Comparison of ENCODE assay signal across 18 cellular contexts in genomic region chr11:12233602-12233925, GRCh38.
DNase-seq lines count a peak whose midpoint lies in the region; ATAC-seq, FAIRE-seq and TF ChIP-seq lines count a peak whose summit lies in the region.
"Had no signal": no experiment of that assay in that cellular context is flagged by ENCODE, and none has a peak within 500 bp of the region (broad histone marks: within the 10 kb centered on the region; RNA-seq: fewer than 3 reads in every experiment).

No MANE protein-coding gene starts in this region.

- H4K20me1 ChIP-seq in endothelial cell of umbilical vein (replicated peaks; ENCODE audit: control insufficient read depth, extremely low read depth, insufficient read depth, low read length): no peaks in the 10 kb centered on the region
- no peaks in the 10 kb centered on the region for H4K20me1 ChIP-seq in osteoblast (ENCODE audit: insufficient read depth, low read length)

- DNase-seq in left ventricle myocardium inferior: no peak
- no peak for DNase-seq in right cardiac atrium
- no peak for DNase-seq in endothelial cell of umbilical vein (ENCODE audit: low read depth, low spot score)
- DNase-seq in osteoblast (ENCODE audit: insufficient read length, low spot score, missing footprints): no peak
- no peak for DNase-seq in EL
- no peak for DNase-seq in NCI-H2171 (lab: John Stamatoyannopoulos, UW)
- DNase-seq: activated CD4-positive, alpha-beta T cell treated with anti-CD3 and anti-CD28 coated beads, Interleukin-2, amount 50 U/mL, for 4 hours; erythroblast; GF-D8; H9; head of caudate nucleus; kidney; NCI-H446 had no signal

- no peak for TF ChIP-seq POLR2A in endothelial cell of umbilical vein (IDR thresholded peaks at IDR 0.05; ENCODE audit: low read depth, low read length)

- peaks cover 42% of the 10 kb centered on the region for H3K36me3 ChIP-seq in left ventricle myocardium inferior
- peaks cover 17 to 24% of the 10 kb centered on the region in 2 experiments for H3K36me3 ChIP-seq in endothelial cell of umbilical vein (ENCODE audit: control insufficient read depth in 2 of 2, extremely low read depth in 1 of 2, insufficient read depth in 2 of 2, low read length in 2 of 2)
- H3K36me3 ChIP-seq in osteoblast (ENCODE audit: insufficient read depth, low read length): peaks cover 83% of the 10 kb centered on the region

- H3K4me3 ChIP-seq in left ventricle myocardium inferior (no peak overlapping the region), right cardiac atrium (ENCODE audit: low read length) (no peak overlapping the region), endothelial cell of umbilical vein (replicated peaks in 1 of 3; ENCODE audit: insufficient read depth in 1 of 3, low read depth in 1 of 3, low read length in 3 of 3) (no peak overlapping the region), osteoblast (ENCODE audit: insufficient read depth, low read length) (no peak overlapping the region)
- H3K4me3 ChIP-seq: suprapubic skin had no signal

- ATAC-seq in right cardiac atrium: no peak
- ATAC-seq in HG03439 (IDR thresholded peaks at IDR 0.05; ENCODE audit: unreplicated experiment): no peak
- no peak for ATAC-seq in HG03095 (IDR thresholded peaks at IDR 0.05; ENCODE audit: unreplicated experiment)

- CTCF ChIA-PET in endothelial cell of umbilical vein (lab: Charles Lee): interaction anchor here (0.9 to 4.9 kb wide), 11 partner anchors 9 to 186 kb away, joined by 3 to 37 read pairs (median 6); no protein-coding TSS in a partner anchor

- no peak for TF ChIP-seq CTCF in left ventricle myocardium inferior (IDR thresholded peaks at IDR 0.05; ENCODE audit: borderline replicate concordance)
- TF ChIP-seq CTCF in endothelial cell of umbilical vein (IDR thresholded peaks at IDR 0.05; ENCODE audit: extremely low read depth in 1 of 2, insufficient read depth in 1 of 2, low read depth in 1 of 2, low read length in 2 of 2): no peak
- TF ChIP-seq CTCF in osteoblast (IDR thresholded peaks at IDR 0.05; ENCODE audit: extremely low read depth, low read depth, low read length): no peak

- dilution Hi-C loops in endothelial cell of umbilical vein (cut with MboI; ENCODE audit: extremely low pct_ligation_motif_present, low sequenced_read_pairs): no loop called here

- H3K27me3 ChIP-seq in left ventricle myocardium inferior (ENCODE audit: low read depth) (no peaks in the 10 kb centered on the region), right cardiac atrium (ENCODE audit: control insufficient read depth, insufficient read depth) (no peaks in the 10 kb centered on the region), endothelial cell of umbilical vein (ENCODE audit: control insufficient read depth in 2 of 2, insufficient read depth in 2 of 2, low read length in 2 of 2) (no peaks in the 10 kb centered on the region), osteoblast (ENCODE audit: insufficient read depth, low read length) (no peaks in the 10 kb centered on the region)
- H3K27me3 ChIP-seq: suprapubic skin had no signal

- peak overlapping the region; percentile 10 for H3K9ac ChIP-seq in endothelial cell of umbilical vein (replicated peaks; ENCODE audit: extremely low read depth, insufficient read depth, low read length)

- H2AFZ ChIP-seq in endothelial cell of umbilical vein (ENCODE audit: low read depth, low read length) (no peak overlapping the region), osteoblast (ENCODE audit: low read length) (no peak overlapping the region)

- BruUV-seq in endothelial cell of umbilical vein (replicated peaks; lab: Mats Ljungman, UMichigan): no TSS peak

- POLR2A ChIA-PET in endothelial cell of umbilical vein (lab: Charles Lee): interaction anchor here (0.8 to 0.9 kb wide), 2 partner anchors 51 to 70 kb away, joined by 3 to 6 read pairs; no protein-coding TSS in a partner anchor

- H3K4me2 ChIP-seq in endothelial cell of umbilical vein (ENCODE audit: insufficient read depth, low read length) (peak overlapping the region; percentile 3), osteoblast (ENCODE audit: insufficient read depth, low read length) (peak overlapping the region; percentile 42)

- peaks cover 38% of the 10 kb centered on the region for H3K4me1 ChIP-seq in left ventricle myocardium inferior
- H3K4me1 ChIP-seq in right cardiac atrium (ENCODE audit: control insufficient read depth, insufficient read depth, low read length): peaks cover 12% of the 10 kb centered on the region
- H3K4me1 ChIP-seq in endothelial cell of umbilical vein (ENCODE audit: control insufficient read depth, extremely low read depth, insufficient read depth, low read length): peaks cover 31% of the 10 kb centered on the region
- H3K4me1 ChIP-seq in osteoblast (ENCODE audit: insufficient read depth, low read length): peaks cover 60% of the 10 kb centered on the region

- intact Hi-C loops in left ventricle myocardium inferior (cut with micrococcal nuclease): loop anchor here (10.0 kb wide), 1 partner anchor 149 kb away; no protein-coding TSS in a partner anchor
- intact Hi-C loops in right cardiac atrium (cut with DNase I): loop anchor here in 3 of 4 donors (10.0 kb wide), 2 partner anchors 69 to 139 kb away; no protein-coding TSS in a partner anchor
- intact Hi-C loops in endothelial cell of umbilical vein (cut with micrococcal nuclease): loop anchor here (1.0 to 2.0 kb wide), 8 partner anchors 9 to 147 kb away; partner anchors contain the start of gene MICAL2

- no peak for FAIRE-seq in endothelial cell of umbilical vein (lab: Jason Lieb, UNC)
- FAIRE-seq: colon, HTR-8/SVneo, kidney had no signal

- peak overlapping the region; percentile 27 for H3K27ac ChIP-seq in left ventricle myocardium inferior (replicated peaks)
- H3K27ac ChIP-seq in right cardiac atrium (ENCODE audit: low read length): no peak overlapping the region
- peak overlapping the region; percentile 88 for H3K27ac ChIP-seq in endothelial cell of umbilical vein (ENCODE audit: insufficient read depth, low read depth, low read length)
- peak overlapping the region; percentile 96 for H3K27ac ChIP-seq in osteoblast (ENCODE audit: low read depth, low read length)
- H3K27ac ChIP-seq: suprapubic skin had no signal

- H3K9me1 ChIP-seq in endothelial cell of umbilical vein (replicated peaks; ENCODE audit: control insufficient read depth, extremely low read depth, insufficient read depth, low read length): no peaks in the 10 kb centered on the region

- WGBS in right cardiac atrium: 72% methylated on average over 1 of the region's 1 CpG

- no peaks in the 10 kb centered on the region for H3K79me2 ChIP-seq in endothelial cell of umbilical vein (ENCODE audit: control insufficient read depth, insufficient read depth, low read length)
- peaks cover 24% of the 10 kb centered on the region for H3K79me2 ChIP-seq in osteoblast (ENCODE audit: insufficient read depth, low read length)

- H3K9me3 ChIP-seq in left ventricle myocardium inferior (replicated peaks): no peaks in the 10 kb centered on the region
- H3K9me3 ChIP-seq in right cardiac atrium (ENCODE audit: control insufficient read depth, low read length): no peaks in the 10 kb centered on the region
- H3K9me3 ChIP-seq in endothelial cell of umbilical vein (replicated peaks; ENCODE audit: control insufficient read depth, insufficient read depth, low read length): no peaks in the 10 kb centered on the region
- no peaks in the 10 kb centered on the region for H3K9me3 ChIP-seq in osteoblast (ENCODE audit: low read depth, low read length)
- H3K9me3 ChIP-seq: suprapubic skin had no signal

TF ChIP-seq in endothelial cell of umbilical vein, 7 proteins besides CTCF, POLR2A, EP300 and RAD21:
- TF ChIP-seq POLR2AphosphoS5 (IDR thresholded peaks at IDR 0.05; ENCODE audit: insufficient read depth, low read depth, low read length) (no peak), EZH2 (IDR thresholded peaks at IDR 0.05; ENCODE audit: borderline replicate concordance, low read depth, low read length, severe bottlenecking) (no peak), JUN (IDR thresholded peaks at IDR 0.05; ENCODE audit: borderline replicate concordance, insufficient read depth, insufficient read length, low read depth) (no peak), FOS (IDR thresholded peaks at IDR 0.05; ENCODE audit: borderline replicate concordance, insufficient read depth, low read length) (no peak), MYC (IDR thresholded peaks at IDR 0.05; ENCODE audit: low read depth, low read length) (no peak), MAX (IDR thresholded peaks at IDR 0.05; ENCODE audit: insufficient read depth, insufficient read length) (no peak), GATA2 (IDR thresholded peaks at IDR 0.05; ENCODE audit: insufficient read depth, insufficient read length, low read depth, low read length) (no peak)
